1 cellular context compared by ENCODE assay signal in the genomic region with DNA sequence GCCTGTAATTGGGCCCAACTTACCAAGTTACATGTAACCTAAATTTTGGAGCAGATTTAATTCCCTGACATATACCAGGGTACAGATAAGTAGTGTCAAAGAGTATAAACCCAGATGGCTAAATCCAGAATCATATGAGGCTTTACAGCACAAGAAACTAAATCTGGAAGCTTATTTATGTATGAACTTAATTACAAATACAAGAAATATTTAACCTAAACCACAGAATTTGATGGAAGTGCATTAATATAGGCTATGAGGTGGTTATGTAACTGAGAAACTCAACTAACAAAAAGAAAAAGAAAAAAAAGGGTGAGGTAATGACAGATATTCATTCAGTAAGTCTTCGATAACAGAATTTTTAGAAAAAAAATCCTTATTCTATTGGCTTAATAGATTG.
TF ChIP-seq lines count a peak whose summit lies in the region.

No MANE protein-coding gene starts in this region.

TF ChIP-seq in WTC11, 78 proteins besides CTCF, POLR2A, EP300 and RAD21 (continued from another document):
- TF ChIP-seq, protein P1, sequence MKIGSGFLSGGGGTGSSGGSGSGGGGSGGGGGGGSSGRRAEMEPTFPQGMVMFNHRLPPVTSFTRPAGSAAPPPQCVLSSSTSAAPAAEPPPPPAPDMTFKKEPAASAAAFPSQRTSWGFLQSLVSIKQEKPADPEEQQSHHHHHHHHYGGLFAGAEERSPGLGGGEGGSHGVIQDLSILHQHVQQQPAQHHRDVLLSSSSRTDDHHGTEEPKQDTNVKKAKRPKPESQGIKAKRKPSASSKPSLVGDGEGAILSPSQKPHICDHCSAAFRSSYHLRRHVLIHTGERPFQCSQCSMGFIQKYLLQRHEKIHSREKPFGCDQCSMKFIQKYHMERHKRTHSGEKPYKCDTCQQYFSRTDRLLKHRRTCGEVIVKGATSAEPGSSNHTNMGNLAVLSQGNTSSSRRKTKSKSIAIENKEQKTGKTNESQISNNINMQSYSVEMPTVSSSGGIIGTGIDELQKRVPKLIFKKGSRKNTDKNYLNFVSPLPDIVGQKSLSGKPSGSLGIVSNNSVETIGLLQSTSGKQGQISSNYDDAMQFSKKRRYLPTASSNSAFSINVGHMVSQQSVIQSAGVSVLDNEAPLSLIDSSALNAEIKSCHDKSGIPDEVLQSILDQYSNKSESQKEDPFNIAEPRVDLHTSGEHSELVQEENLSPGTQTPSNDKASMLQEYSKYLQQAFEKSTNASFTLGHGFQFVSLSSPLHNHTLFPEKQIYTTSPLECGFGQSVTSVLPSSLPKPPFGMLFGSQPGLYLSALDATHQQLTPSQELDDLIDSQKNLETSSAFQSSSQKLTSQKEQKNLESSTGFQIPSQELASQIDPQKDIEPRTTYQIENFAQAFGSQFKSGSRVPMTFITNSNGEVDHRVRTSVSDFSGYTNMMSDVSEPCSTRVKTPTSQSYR (CRISPR knock-in tag; IDR thresholded peaks at IDR 0.05): no peak
- TF ChIP-seq CBFB (CRISPR knock-in tag; IDR thresholded peaks at IDR 0.05; ENCODE audit: low read depth) (no peak), EMX1 (CRISPR knock-in tag; IDR thresholded peaks at IDR 0.05) (no peak), ZNF416 (CRISPR knock-in tag; IDR thresholded peaks at IDR 0.05) (no peak), ZNF317 (CRISPR knock-in tag; IDR thresholded peaks at IDR 0.05; ENCODE audit: borderline replicate concordance, low read depth) (no peak), RELA (CRISPR knock-in tag; IDR thresholded peaks at IDR 0.05; ENCODE audit: borderline replicate concordance) (no peak), HMGA2 (CRISPR knock-in tag; IDR thresholded peaks at IDR 0.05) (no peak), ZNF532 (CRISPR knock-in tag; IDR thresholded peaks at IDR 0.05; ENCODE audit: borderline replicate concordance) (no peak), SP1 (CRISPR knock-in tag; conservative IDR thresholded peaks at IDR 0.05) (no peak), NR1H2 (CRISPR knock-in tag; IDR thresholded peaks at IDR 0.05) (no peak), ZBTB21 (CRISPR knock-in tag; IDR thresholded peaks at IDR 0.05; ENCODE audit: borderline replicate concordance) (no peak), CREM (CRISPR knock-in tag; IDR thresholded peaks at IDR 0.05) (no peak)
TF ChIP-seq in WTC11: peak in this region for 0.
